ENCODE assay signal across 25 cellular contexts in the genomic region with DNA sequence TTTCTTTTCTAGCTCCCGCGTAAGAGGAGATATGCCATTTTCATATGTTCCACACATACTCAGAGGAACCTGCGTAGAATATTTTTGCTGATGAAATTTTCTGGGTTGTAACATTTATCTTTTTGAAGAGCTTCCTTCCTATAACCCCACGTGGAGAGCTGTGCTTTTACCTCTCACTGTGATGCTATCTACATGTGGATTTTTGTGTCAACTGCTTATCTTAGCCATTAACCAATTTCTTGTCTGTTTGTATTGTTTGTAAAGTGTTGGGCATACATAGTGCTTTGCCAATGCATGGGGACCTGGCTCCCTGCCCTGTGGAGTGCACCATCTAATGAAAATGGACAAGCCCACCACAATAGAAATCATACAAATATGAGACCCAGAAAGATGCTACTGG.
"Had no signal": no experiment of that assay in that cellular context is flagged by ENCODE, and none has a peak within 500 bp of the region (broad histone marks: within the 10 kb centered on the region; RNA-seq: fewer than 3 reads in every experiment).

No MANE protein-coding gene starts in this region.

- H2AFZ ChIP-seq: parathyroid adenoma had no signal

- ATAC-seq: naive thymus-derived CD8-positive, alpha-beta T cell; natural killer cell treated with Interleukin-12 subunit alpha and Interleukin-12 subunit beta and Interleukin-15 and Interleukin-18, amount 100 ng/mL, for 72 hours; right cardiac atrium; right lobe of liver; stimulated activated effector memory CD8-positive, alpha-beta T cell treated with anti-CD3 and anti-CD28 coated beads, Interleukin-12 subunit alpha, Interleukin-12 subunit beta, amount 100 ng/mL, for 72 hours; stimulated activated naive B cell treated with anti-CD40 and anti-IgM and Interleukin-4, amounts not matched to agents 10 μg/mL and 1 μg/mL and 100 μg/mL, for 72 hours had no signal

- H3K27ac ChIP-seq: ovary, parathyroid adenoma, right lobe of liver, sigmoid colon, stomach, thoracic aorta, thyroid gland, tibial nerve, upper lobe of left lung, vagina had no signal

- H3K9ac ChIP-seq: parathyroid adenoma had no signal

- H3K9me3 ChIP-seq: ovary, right lobe of liver, sigmoid colon, stomach, thoracic aorta, thyroid gland, tibial nerve, upper lobe of left lung, vagina had no signal

- H3K27me3 ChIP-seq: ovary, right lobe of liver, sigmoid colon, thyroid gland, tibial nerve, upper lobe of left lung, vagina had no signal

- H3K36me3 ChIP-seq: ovary, right lobe of liver, sigmoid colon, stomach, thoracic aorta, thyroid gland, tibial nerve, upper lobe of left lung, vagina had no signal

- H3K4me3 ChIP-seq: ovary, right lobe of liver, sigmoid colon, stomach, thoracic aorta, thyroid gland, tibial nerve, upper lobe of left lung, vagina had no signal

- DNase-seq: naive thymus-derived CD8-positive, alpha-beta T cell; nephron progenitor cell; occipital lobe; ovary; posterior cingulate gyrus; right cardiac atrium; right lobe of liver; sigmoid colon; small intestine; stimulated activated CD4-positive, alpha-beta T cell treated with anti-CD3 and anti-CD28 coated beads, Interleukin-15, amount 100 ng/mL, for 24 hours; stimulated activated CD4-positive, alpha-beta T cell treated with anti-CD3 and anti-CD28 coated beads, Interleukin-2, amount 100 ng/mL, for 24 hours; stimulated activated CD4-positive, alpha-beta T cell treated with anti-CD3 and anti-CD28 coated beads, Interleukin-2, amount 100 ng/mL, for 48 hours; stimulated activated CD4-positive, alpha-beta T cell treated with anti-CD3 and anti-CD28 coated beads, Interleukin-4, amount 100 ng/mL, for 24 hours; stimulated activated naive B cell treated with anti-CD40 and anti-IgM and Interleukin-4, amounts not matched to agents 10 μg/mL and 1 μg/mL and 100 μg/mL, for 72 hours; stimulated activated naive CD4-positive, alpha-beta T cell treated with Interleukin-2 at 50 U/mL for 16 hours; stomach; thyroid gland; trophoblast cell; upper lobe of left lung had no signal

- H3K4me1 ChIP-seq: parathyroid adenoma, right lobe of liver, sigmoid colon, thyroid gland, tibial nerve, vagina had no signal
